8 cellular contexts compared by ENCODE assay signal in the genomic region with DNA sequence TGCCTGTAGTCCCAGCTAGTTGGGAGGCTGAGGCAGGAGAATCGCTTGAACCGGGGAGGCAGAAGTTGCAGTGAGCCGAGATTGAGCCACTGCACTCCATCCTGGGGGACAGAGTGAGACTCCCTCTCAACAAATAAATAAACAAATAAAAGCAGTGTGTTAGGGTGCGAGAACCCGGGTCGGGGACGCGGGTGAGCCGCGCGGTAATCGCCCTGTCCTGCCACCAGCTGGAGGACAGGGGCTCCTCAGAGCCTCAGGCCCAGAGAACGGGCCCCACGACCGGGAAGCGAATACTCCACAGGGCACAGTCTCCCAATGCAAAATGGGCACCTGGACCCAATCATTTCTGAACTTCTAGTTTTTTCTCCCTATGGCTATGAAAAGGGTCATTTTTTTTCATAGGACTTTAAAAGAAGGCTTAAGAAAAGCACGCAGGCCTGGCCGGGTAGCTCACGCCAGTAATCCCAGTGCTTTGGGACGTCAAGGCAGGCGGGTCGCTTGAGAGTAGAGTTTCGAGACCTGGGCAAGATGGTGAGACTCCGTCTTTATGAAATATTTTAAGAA. TPM values are rescaled to one million over a fixed set of nuclear protein-coding genes. Genes with fewer than 3 reads are reported as not detected.
DNase-seq lines count a peak whose midpoint lies in the region; ATAC-seq, FAIRE-seq and TF ChIP-seq lines count a peak whose summit lies in the region.

No MANE protein-coding gene starts in this region.

- ATAC-seq in HepG2 (no peak), HG02938 (IDR thresholded peaks at IDR 0.05; ENCODE audit: unreplicated experiment) (no peak), HG03097 (IDR thresholded peaks at IDR 0.05; ENCODE audit: low FRiP score, unreplicated experiment) (no peak), HG02763 (IDR thresholded peaks at IDR 0.05; ENCODE audit: unreplicated experiment) (no peak)

- H3K9ac ChIP-seq in HepG2 (ENCODE audit: insufficient read depth, low read depth, low read length): peak overlapping the region; percentile 90

- 86% methylated on average over 24 of the region's 24 CpGs for WGBS in HepG2 (ENCODE audit: low lambda C conversion rate)
- 75 to 78% methylated on average over 8 to 24 of the region's 24 CpGs for WGBS in transverse colon (ENCODE audit: low coverage in 1 of 2), 2 donors

- H3K36me3 ChIP-seq in A673 (ENCODE audit: insufficient read depth, low read length, poor library complexity, severe bottlenecking) (peaks cover 32% of the 10 kb centered on the region), HEK293 (ENCODE audit: control insufficient read depth in 2 of 2, insufficient read depth in 1 of 2, low read length in 2 of 2) (peaks cover 21 to 34% of the 10 kb centered on the region in 2 experiments), HepG2 (replicated peaks in 1 of 2; ENCODE audit: control insufficient read depth in 1 of 2, insufficient read depth in 2 of 2, low read length in 2 of 2) (peaks cover 3 to 14% of the 10 kb centered on the region in 2 experiments; a peak in 3 of 5 replicates), transverse colon (no peaks in the 10 kb centered on the region)

- H3K4me1 Mint-ChIP-seq in activated naive CD4-positive, alpha-beta T cell treated with anti-CD3 and anti-CD28 coated beads, Interleukin-2, amount 50 U/mL, for 24 hours: peaks cover 14% of the 10 kb centered on the region

- H4K20me1 ChIP-seq in HepG2 (ENCODE audit: insufficient read depth, low read length): no peaks in the 10 kb centered on the region

- H3K4me3 ChIP-seq in A673 (ENCODE audit: low read depth, low read length, poor library complexity, severe bottlenecking) (peak overlapping the region; percentile 99), HEK293 (ENCODE audit: low read depth, low read length) (peak overlapping the region; percentile 58), HepG2 (replicated peaks in 1 of 3; ENCODE audit: insufficient read depth in 1 of 3, low read depth in 2 of 3, low read length in 3 of 3) (peak overlapping the region; percentile 49 to 97 (median 89); a peak in 5 of 6 replicates), transverse colon (peak overlapping the region; percentile 17 to 99 (median 74))

- intact Hi-C loops in A673 (cut with micrococcal nuclease; ENCODE audit: unreplicated experiment): no loop called here
- intact Hi-C loops in HepG2 (cut with micrococcal nuclease; ENCODE audit: unreplicated experiment): loop anchor here (5.0 kb wide), 1 partner anchor 47 kb away; no protein-coding TSS in a partner anchor
- intact Hi-C loops in transverse colon (cut with DNase I; ENCODE audit: low total_unique reads): no loop called here

- CTCF ChIA-PET in A673 (lab: Charles Lee) (no interaction called here), HEK293 (lab: Yijun Ruan, JAX) (interaction anchor here (0.6 to 1.3 kb wide), 2 partner anchors 10 to 48 kb away, joined by 3 to 4 read pairs; no protein-coding TSS in a partner anchor), HepG2 (lab: Yijun Ruan, JAX; ENCODE audit: low intra/inter-chr PET ratio, low total read pairs) (interaction anchor here (1.1 kb wide), 1 partner anchor 49 kb away, joined by 3 read pairs; no protein-coding TSS in a partner anchor)

- no peak for TF ChIP-seq POLR2A in HepG2 (IDR thresholded peaks at IDR 0.05; ENCODE audit: insufficient read depth in 1 of 2, low read depth in 2 of 2, low read length in 2 of 2)
- TF ChIP-seq POLR2A in transverse colon (IDR thresholded peaks at IDR 0.05): no peak

- H2AFZ ChIP-seq in HepG2 (ENCODE audit: low read length): no peak overlapping the region

- no peak for TF ChIP-seq EP300 in HepG2 (IDR thresholded peaks at IDR 0.05; ENCODE audit: low read depth in 2 of 2, low read length in 2 of 2)
- TF ChIP-seq EP300 in HepG2 (CRISPR knock-in tag; IDR thresholded peaks at IDR 0.05; ENCODE audit: borderline replicate concordance): no peak
- TF ChIP-seq EP300 in transverse colon (IDR thresholded peaks at IDR 0.05; ENCODE audit: low read depth): no peak

- H3K27me3 Mint-ChIP-seq in activated naive CD4-positive, alpha-beta T cell treated with anti-CD3 and anti-CD28 coated beads, Interleukin-2, amount 50 U/mL, for 24 hours: no peaks in the 10 kb centered on the region

- H3K4me2 ChIP-seq in HepG2 (ENCODE audit: low read depth, low read length): peak overlapping the region; percentile 69

- TSS peak; percentile 99 for BruUV-seq in A673 (replicated peaks; lab: Mats Ljungman, UMichigan)
- BruUV-seq in HepG2 (replicated peaks; lab: Mats Ljungman, UMichigan): TSS peak; percentile 95

- TF ChIP-seq RAD21 in HepG2 (CRISPR knock-in tag; IDR thresholded peaks at IDR 0.05): no peak

- peak; percentile 16 for DNase-seq in A673 (ENCODE audit: low spot score)
- no peak for DNase-seq in HepG2 (ENCODE audit: low spot score)
- no peak for DNase-seq in transverse colon

- H3K27me3 ChIP-seq in A673 (replicated peaks; ENCODE audit: insufficient read depth, low read depth, low read length, poor library complexity) (no peaks in the 10 kb centered on the region), HepG2 (ENCODE audit: control insufficient read depth in 1 of 2, insufficient read depth in 2 of 2, low read length in 2 of 2) (no peaks in the 10 kb centered on the region), transverse colon (no peaks in the 10 kb centered on the region)

- in situ Hi-C loops in HepG2 (cut with HindIII; ENCODE audit: extremely low pct_ligation_motif_present, low pct_unique_long_range_greater_than_20kb): no loop called here
- in situ Hi-C loops in transverse colon (cut with MboI; ENCODE audit: low pct_ligation_motif_present in 1 of 4, low pct_unique_long_range_greater_than_20kb in 1 of 4, low sequenced_read_pairs in 3 of 4): no loop called here

- H3K9me3 ChIP-seq in A673 (ENCODE audit: low read depth, low read length, poor library complexity, severe bottlenecking) (no peaks in the 10 kb centered on the region), HEK293 (ENCODE audit: control insufficient read depth, insufficient read depth, low read depth, low read length) (no peaks in the 10 kb centered on the region), HepG2 (ENCODE audit: low read length) (no peaks in the 10 kb centered on the region), transverse colon (no peaks in the 10 kb centered on the region)

- peaks cover 13% of the 10 kb centered on the region for H3K36me3 Mint-ChIP-seq in activated naive CD4-positive, alpha-beta T cell treated with anti-CD3 and anti-CD28 coated beads, Interleukin-2, amount 50 U/mL, for 24 hours

- H3K4me3 Mint-ChIP-seq in activated naive CD4-positive, alpha-beta T cell treated with anti-CD3 and anti-CD28 coated beads, Interleukin-2, amount 50 U/mL, for 24 hours: peak overlapping the region; percentile 99

- FAIRE-seq in HepG2 (lab: Jason Lieb, UNC): no peak

- H3K79me2 ChIP-seq in HepG2 (ENCODE audit: insufficient read depth, low read length): peaks cover 10% of the 10 kb centered on the region

- H3K27ac ChIP-seq in A673 (ENCODE audit: low read depth, low read length, poor library complexity, severe bottlenecking) (peak overlapping the region; percentile 99), HEK293 (ENCODE audit: extremely low read depth, low read depth, low read length) (peak overlapping the region; percentile 92), HepG2 (ENCODE audit: extremely low read length, insufficient read depth, low read length) (peak overlapping the region; percentile 80), transverse colon (peak overlapping the region; percentile 70 to 80 (median 78))

- POLR2A ChIA-PET in A673 (lab: Charles Lee; ENCODE audit: low non-redundant PET) (no interaction called here), HEK293 (lab: Yijun Ruan, JAX) (interaction anchor here (0.7 to 0.8 kb wide), 3 partner anchors 10 to 306 kb away, joined by 3 to 8 read pairs (median 3); no protein-coding TSS in a partner anchor), HepG2 (lab: Yijun Ruan, JAX) (interaction anchor here (0.5 kb wide), 1 partner anchor 38 kb away, joined by 3 read pairs; no protein-coding TSS in a partner anchor)

- H3K9me3 Mint-ChIP-seq in activated naive CD4-positive, alpha-beta T cell treated with anti-CD3 and anti-CD28 coated beads, Interleukin-2, amount 50 U/mL, for 24 hours: no peaks in the 10 kb centered on the region

- H3K27ac Mint-ChIP-seq in activated naive CD4-positive, alpha-beta T cell treated with anti-CD3 and anti-CD28 coated beads, Interleukin-2, amount 50 U/mL, for 24 hours: peak overlapping the region; percentile 100

- H3K4me1 ChIP-seq in A673 (ENCODE audit: insufficient read depth, low read length, poor library complexity, severe bottlenecking): peaks cover 24% of the 10 kb centered on the region
- H3K4me1 ChIP-seq in HEK293 (ENCODE audit: control insufficient read depth, insufficient read depth, low read length): peaks cover 5% of the 10 kb centered on the region
- peaks cover 73% of the 10 kb centered on the region for H3K4me1 ChIP-seq in HepG2 (ENCODE audit: insufficient read depth, low read length)
- H3K4me1 ChIP-seq in transverse colon: peaks cover 7 to 27% (median 12%) of the 10 kb centered on the region in 4 donors

- no peak for TF ChIP-seq CTCF in A673 (conservative IDR thresholded peaks at IDR 0.05; ENCODE audit: low read depth, low read length)
- TF ChIP-seq CTCF in HEK293 (tag by site-specific recombination; IDR thresholded peaks at IDR 0.05): no peak
- no peak for TF ChIP-seq CTCF in HepG2 (CRISPR knock-in tag; IDR thresholded peaks at IDR 0.05)
- no peak for TF ChIP-seq CTCF in transverse colon (IDR thresholded peaks at IDR 0.05)

RNA-seq across cellular contexts. Expression of a gene that starts 0.7 kb away (rescaled TPM):
- total RNA-seq in A673 (2021) (245 and 261 TPM in 2 replicates), HepG2 (2016; rRNA removed; fragmentation: Illumina TruSeq; extraction: Trizol) (87.1 and 93.5 TPM in 2 replicates), transverse colon (10 to 100 TPM; 11.6 to 26.6 (median 13.3) TPM)
- total RNA-seq in HepG2 (2016; cell fraction: cytosol; rRNA removed; fragmentation: Illumina TruSeq; extraction: Trizol; ENCODE audit: low read depth): 36.4 and 41.9 TPM in 2 replicates
- total RNA-seq in HepG2 (2016; cell fraction: insoluble cytoplasmic fraction; rRNA removed; fragmentation: Illumina TruSeq; extraction: Trizol): 66.7 and 92.9 TPM in 2 replicates
- total RNA-seq in HepG2 (2016; cell fraction: membrane; rRNA removed; fragmentation: Illumina TruSeq; extraction: Trizol): 53.5 and 61.3 TPM in 2 replicates
- total RNA-seq in HepG2 (2016; cell fraction: nucleus; rRNA removed; fragmentation: Illumina TruSeq; extraction: Trizol): 65.1 and 73.9 TPM in 2 replicates
- 35.0 and 40.2 TPM in 2 replicates for polyA plus RNA-seq in HepG2 (2011; rRNA removed)
- 19.1 and 35.5 TPM in 2 replicates for polyA plus RNA-seq in HepG2 (2011; cell fraction: cytosol; rRNA removed)
- polyA plus RNA-seq in HepG2 (2011; cell fraction: nucleus; rRNA removed): 35.1 and 61.3 TPM in 2 replicates
- 24.2 and 36.5 TPM in 2 replicates for polyA plus RNA-seq in HepG2 (2012)
- 11.7 and 13.9 TPM in 2 replicates for polyA plus RNA-seq in HepG2 (2016; cell fraction: cytosol; fragmentation: Illumina TruSeq; extraction: Trizol; ENCODE audit: low read depth)
- 62.2 and 92.9 TPM in 2 replicates for polyA plus RNA-seq in HepG2 (2016; cell fraction: insoluble cytoplasmic fraction; fragmentation: Illumina TruSeq; extraction: Trizol; ENCODE audit: low read depth)
- polyA plus RNA-seq in HepG2 (2016; cell fraction: membrane; fragmentation: Illumina TruSeq; extraction: Trizol; ENCODE audit: low read depth): 18.4 and 22.6 TPM in 2 replicates
- polyA plus RNA-seq in HepG2 (2016; cell fraction: nucleus; fragmentation: Illumina TruSeq; extraction: Trizol; ENCODE audit: insufficient read depth, low read depth): 116 and 125 TPM in 2 replicates
- 190 and 207 TPM in 2 replicates for polyA minus RNA-seq in HepG2 (2011; rRNA and poly(A)+ RNA removed; ENCODE audit: low replicate concordance)
- 29.2 and 59.2 TPM in 2 replicates for polyA minus RNA-seq in HepG2 (2011; cell fraction: cytosol; rRNA and poly(A)+ RNA removed)
- 25.5 and 42.9 TPM in 2 replicates for polyA minus RNA-seq in HepG2 (2011; cell fraction: nucleus; rRNA and poly(A)+ RNA removed)

RNA-seq across cellular contexts. Expression of a gene that starts 18.3 kb away (rescaled TPM):
- total RNA-seq in A673 (2021) (2.5 and 2.8 TPM in 2 replicates), HepG2 (2016; rRNA removed; fragmentation: Illumina TruSeq; extraction: Trizol) (53.6 and 54.1 TPM in 2 replicates), transverse colon (100 to 1,000 TPM in 1 of 4 donors, 10 to 100 TPM in 2, under 1 TPM in 1; 1.00 to 172 (median 42.7) TPM)
- total RNA-seq in HepG2 (2016; cell fraction: cytosol; rRNA removed; fragmentation: Illumina TruSeq; extraction: Trizol; ENCODE audit: low read depth): 12.4 and 15.7 TPM in 2 replicates
- 43.9 and 54.4 TPM in 2 replicates for total RNA-seq in HepG2 (2016; cell fraction: insoluble cytoplasmic fraction; rRNA removed; fragmentation: Illumina TruSeq; extraction: Trizol)
- total RNA-seq in HepG2 (2016; cell fraction: membrane; rRNA removed; fragmentation: Illumina TruSeq; extraction: Trizol): 23.2 and 25.0 TPM in 2 replicates
- total RNA-seq in HepG2 (2016; cell fraction: nucleus; rRNA removed; fragmentation: Illumina TruSeq; extraction: Trizol): 22.0 and 26.2 TPM in 2 replicates
- 60.5 and 67.4 TPM in 2 replicates for polyA plus RNA-seq in HepG2 (2011; rRNA removed)
- 42.4 and 72.7 TPM in 2 replicates for polyA plus RNA-seq in HepG2 (2011; cell fraction: cytosol; rRNA removed)
- 28.4 and 28.9 TPM in 2 replicates for polyA plus RNA-seq in HepG2 (2011; cell fraction: nucleus; rRNA removed)
- polyA plus RNA-seq in HepG2 (2012): 27.8 and 42.7 TPM in 2 replicates
- 12.3 and 13.2 TPM in 2 replicates for polyA plus RNA-seq in HepG2 (2016; cell fraction: cytosol; fragmentation: Illumina TruSeq; extraction: Trizol; ENCODE audit: low read depth)
- polyA plus RNA-seq in HepG2 (2016; cell fraction: insoluble cytoplasmic fraction; fragmentation: Illumina TruSeq; extraction: Trizol; ENCODE audit: low read depth): 58.0 and 69.8 TPM in 2 replicates
- 18.6 and 20.3 TPM in 2 replicates for polyA plus RNA-seq in HepG2 (2016; cell fraction: membrane; fragmentation: Illumina TruSeq; extraction: Trizol; ENCODE audit: low read depth)
- polyA plus RNA-seq in HepG2 (2016; cell fraction: nucleus; fragmentation: Illumina TruSeq; extraction: Trizol; ENCODE audit: insufficient read depth, low read depth): 47.4 and 49.7 TPM in 2 replicates
- polyA minus RNA-seq in HepG2 (2011; rRNA and poly(A)+ RNA removed; ENCODE audit: low replicate concordance): 12.4 and 47.0 TPM in 2 replicates
- 23.6 and 31.0 TPM in 2 replicates for polyA minus RNA-seq in HepG2 (2011; cell fraction: cytosol; rRNA and poly(A)+ RNA removed)
- polyA minus RNA-seq in HepG2 (2011; cell fraction: nucleus; rRNA and poly(A)+ RNA removed): 8.1 and 10.9 TPM in 2 replicates
